ENCODE assay signal across 19 cellular contexts in genomic region chr3:194123735-194124134, GRCh38. TPM values are rescaled to one million over a fixed set of nuclear protein-coding genes. Genes with fewer than 3 reads are reported as not detected.
DNase-seq lines count a peak whose midpoint lies in the region; ATAC-seq and TF ChIP-seq lines count a peak whose summit lies in the region.
"Had no signal": no experiment of that assay in that cellular context is flagged by ENCODE, and none has a peak within 500 bp of the region (broad histone marks: within the 10 kb centered on the region; RNA-seq: fewer than 3 reads in every experiment).

No MANE protein-coding gene starts in this region.

- DNase-seq in NCI-H748 (lab: John Stamatoyannopoulos, UW; ENCODE audit: unreplicated experiment) (peak; percentile 51), NCI-H748 treated with DMSO at 0.1 percent for 48 hours (lab: John Stamatoyannopoulos, UW) (no peak), NCI-H526 treated with DMSO at 0.1 percent for 48 hours (lab: John Stamatoyannopoulos, UW) (peak; percentile 58), mucosa of descending colon (peak in 1 of 3 donors; percentile 25), glomerular visceral epithelial cell (ENCODE audit: extremely low spot score) (no peak), NAMALWA (ENCODE audit: low spot score) (no peak), nucleus accumbens (lab: John Stamatoyannopoulos, UW) (no peak)
- DNase-seq: DMS 273 treated with DMSO at 0.1 percent for 48 hours; H9; NCI-H1436; NCI-H2081 treated with DMSO at 0.1 percent for 48 hours; NCI-H446 treated with DMSO at 0.1 percent for 48 hours; NK-92 treated with Interleukin-12 subunit alpha and Interleukin-12 subunit beta, amount 100 ng/mL, for 24 hours; SHP77 treated with DMSO at 0.1 percent for 48 hours; T-helper 1 cell had no signal

- H3K4me3 ChIP-seq in mucosa of descending colon, result no peak overlapping the region
- H3K4me3 ChIP-seq: A549; BLaER1 treated with 17β-estradiol and CSF1 and Interleukin-3, amounts not matched to agents 10 nM and 100 nM had no signal

- no peaks in the 10 kb centered on the region for H3K9me3 ChIP-seq in mucosa of descending colon
- H3K9me3 ChIP-seq: A549; BLaER1 treated with 17β-estradiol and CSF1 and Interleukin-3, amounts not matched to agents 10 nM and 100 nM had no signal

- no peak for TF ChIP-seq CTCF in mucosa of descending colon (IDR thresholded peaks at IDR 0.05)

- intact Hi-C loops in mucosa of descending colon (cut with DNase I, micrococcal nuclease), result no loop called here

- peaks cover 9% of the 10 kb centered on the region for H3K4me1 ChIP-seq in mucosa of descending colon (ENCODE audit: low read depth)

- ATAC-seq in mucosa of descending colon (peak; percentile 85), GM18873 (IDR thresholded peaks at IDR 0.05; ENCODE audit: low FRiP score, unreplicated experiment) (no peak)
- ATAC-seq: A549, SK-N-SH treated with all-trans-retinoic acid at 6 μM for 48 hours had no signal

- no peaks in the 10 kb centered on the region for H3K36me3 ChIP-seq in mucosa of descending colon (ENCODE audit: low read depth)
- H3K36me3 ChIP-seq: BLaER1 treated with 17β-estradiol and CSF1 and Interleukin-3, amounts not matched to agents 10 nM and 100 nM had no signal

RNA-seq across cellular contexts. Expression of gene HES1, which starts 12.2 kb away (rescaled TPM):
- total RNA-seq in mucosa of descending colon, result 100 to 1,000 TPM in 1 of 3 donors, 10 to 100 TPM in 2; 60.9 to 116 (median 99.0) TPM

Comparison
In these comparisons a context has a peak if more than half of its experiments do, and no peak if none do; other contexts are left out.
1. DNase-seq: peak in NCI-H748 (single experiment) and NCI-H526 treated with DMSO at 0.1 percent for 48 hours (single experiment); none in NCI-H748 treated with DMSO at 0.1 percent for 48 hours (single experiment), glomerular visceral epithelial cell (single experiment), NAMALWA (single experiment) and nucleus accumbens (0 of 56).